In genomic region chrX:119410027-119410819, GRCh38 we compare ENCODE assay signal across 9 cellular contexts. TPM values are rescaled to one million over a fixed set of nuclear protein-coding genes. Genes with fewer than 3 reads are reported as not detected.
DNase-seq lines count a peak whose midpoint lies in the region; ATAC-seq, FAIRE-seq and TF ChIP-seq lines count a peak whose summit lies in the region.
"Had no signal": no experiment of that assay in that cellular context is flagged by ENCODE, and none has a peak within 500 bp of the region (broad histone marks: within the 10 kb centered on the region; RNA-seq: fewer than 3 reads in every experiment).

No MANE protein-coding gene starts in this region.

- H3K36me3 Mint-ChIP-seq in effector memory CD8-positive, alpha-beta T cell (ENCODE audit: insufficient read depth), result no peaks in the 10 kb centered on the region

- TF ChIP-seq CTCF in stomach (IDR thresholded peaks at IDR 0.05), result no peak

- no peak for ATAC-seq in effector memory CD8-positive, alpha-beta T cell (replicated peaks)

- no peak for TF ChIP-seq POLR2A in stomach (IDR thresholded peaks at IDR 0.05)

- H3K9me3 ChIP-seq in stomach, result no peaks in the 10 kb centered on the region

- peak; percentile 86 for FAIRE-seq in RCC 7860 (lab: Jason Lieb, UNC)
- FAIRE-seq: GM18507 had no signal

- DNase-seq in GM04503 (ENCODE audit: low read depth), result peak; percentile 86
- DNase-seq in RCC 7860 (ENCODE audit: low spot score), result peak; percentile 71
- DNase-seq in fibroblast of peridontal ligament (ENCODE audit: extremely low read depth), result peak; percentile 91
- peak; percentile 60 for DNase-seq in stomach
- no peak for DNase-seq in DMS 273 treated with DMSO at 0.1 percent for 48 hours (lab: John Stamatoyannopoulos, UW)
- DNase-seq in effector memory CD8-positive, alpha-beta T cell, result no peak
- no peak for DNase-seq in HPDE6-E6E7 (ENCODE audit: extremely low spot score)
- no peak for DNase-seq in SIG-M5 (lab: John Stamatoyannopoulos, UW)

- H3K4me3 ChIP-seq in stomach, result no peak overlapping the region

- peaks cover 0 to 4% of the 10 kb centered on the region in 2 donors for H3K4me1 Mint-ChIP-seq in effector memory CD8-positive, alpha-beta T cell (ENCODE audit: low read depth in 2 of 2)

- TF ChIP-seq EP300 in stomach (IDR thresholded peaks at IDR 0.05), result no peak

- H3K36me3 ChIP-seq in stomach, result peaks cover 0 to 14% (median 8%) of the 10 kb centered on the region in 4 donors

- H3K27ac Mint-ChIP-seq in effector memory CD8-positive, alpha-beta T cell, result no peak overlapping the region

- intact Hi-C loops in stomach (cut with DNase I; ENCODE audit: low total_unique reads), result no loop called here

- no peaks in the 10 kb centered on the region for H3K27me3 Mint-ChIP-seq in effector memory CD8-positive, alpha-beta T cell

- H3K27me3 ChIP-seq in stomach, result no peaks in the 10 kb centered on the region

- H3K4me3 Mint-ChIP-seq in effector memory CD8-positive, alpha-beta T cell, result no peak overlapping the region

- 31 to 52% (median 38%) methylated on average over 7 to 15 of the region's 15 CpGs for WGBS in stomach, 5 donors

- peaks cover 0 to 13% (median 3%) of the 10 kb centered on the region in 4 donors for H3K4me1 ChIP-seq in stomach

- peak overlapping the region in 2 of 5 donors; percentile 39 to 52 for H3K27ac ChIP-seq in stomach

- H3K9me3 Mint-ChIP-seq in effector memory CD8-positive, alpha-beta T cell, result no peaks in the 10 kb centered on the region

RNA-seq across cellular contexts. Expression of gene SLC25A43, which starts 11.1 kb away (rescaled TPM):
- 10 to 100 TPM in 2 of 5 donors, 1 to 10 TPM in 2, under 1 TPM in 1; 0.58 to 36.2 (median 6.2) TPM for total RNA-seq in stomach
- polyA plus RNA-seq in stomach, result 10 to 100 TPM in 2 of 3 donors, 1 to 10 TPM in 1; 7.3 to 13.6 (median 12.1) TPM

RNA-seq across cellular contexts. Expression of gene SLC25A5, which starts 58.0 kb away (rescaled TPM):
- 100 to 1,000 TPM; 108 to 324 (median 153) TPM for total RNA-seq in stomach
- 100 to 1,000 TPM; 330 to 907 (median 549) TPM for polyA plus RNA-seq in stomach

Comparison
In these comparisons a context has a peak if more than half of its experiments do, and no peak if none do; other contexts are left out.
1. DNase-seq: peak in GM04503 (single experiment), RCC 7860 (single experiment), fibroblast of peridontal ligament (single experiment) and stomach (single experiment); none in DMS 273 treated with DMSO at 0.1 percent for 48 hours (single experiment), effector memory CD8-positive, alpha-beta T cell (0 of 3), HPDE6-E6E7 (single experiment) and SIG-M5 (single experiment).